In the genomic region with DNA sequence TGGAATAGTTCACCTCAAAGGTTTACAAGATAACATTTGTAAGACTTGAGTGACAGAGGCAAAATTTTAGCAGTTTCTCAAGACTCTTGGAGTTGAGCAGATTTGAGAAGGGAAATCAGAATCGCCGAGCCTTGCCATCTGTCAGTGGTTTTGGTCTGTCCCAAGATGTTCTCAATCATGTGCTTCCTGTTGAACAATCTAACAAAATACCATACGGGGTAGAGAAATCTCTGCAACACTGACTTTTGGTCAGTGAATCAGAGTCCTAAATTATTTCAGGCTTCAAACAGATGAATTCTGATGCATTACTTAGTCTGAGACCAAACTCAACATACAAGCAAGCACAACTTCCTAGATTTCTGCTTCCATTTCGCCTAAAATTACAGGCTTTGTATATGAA, we compare ENCODE assay signal across 10 cellular contexts. TPM values are rescaled to one million over a fixed set of nuclear protein-coding genes. Genes with fewer than 3 reads are reported as not detected.
DNase-seq lines count a peak whose midpoint lies in the region; ATAC-seq and TF ChIP-seq lines count a peak whose summit lies in the region.
"Had no signal": no experiment of that assay in that cellular context is flagged by ENCODE, and none has a peak within 500 bp of the region (broad histone marks: within the 10 kb centered on the region; RNA-seq: fewer than 3 reads in every experiment).

No MANE protein-coding gene starts in this region.

- H3K4me3 ChIP-seq in AG10803 (ENCODE audit: low read length) (peak overlapping the region; percentile 2; the same call in 1 of the 2 replicates), MM.1S (ENCODE audit: low read length) (no peak overlapping the region)

- peak; percentile 88 for DNase-seq in AG10803 (ENCODE audit: low read depth)
- DNase-seq in MM.1S, result peak; percentile 25
- peak; percentile 33 for DNase-seq in cerebellum (ENCODE audit: low spot score)
- DNase-seq in mesothelial cell of epicardium (ENCODE audit: low spot score in 2 of 2, unreplicated experiment in 2 of 2), result no peak
- no peak for DNase-seq in activated T-cell treated with anti-CD3 and anti-CD28 coated beads, Interleukin-2, amount 50 U/mL, for 48 hours
- DNase-seq: activated naive CD4-positive, alpha-beta T cell; T-helper 9 cell had no signal

- H3K27me3 Mint-ChIP-seq in mesothelial cell of epicardium (ENCODE audit: low read depth), result peaks cover 43% of the 10 kb centered on the region

- H2AFZ ChIP-seq in MM.1S (ENCODE audit: low read length), result no peak overlapping the region

- no peaks in the 10 kb centered on the region for H3K9me3 Mint-ChIP-seq in mesothelial cell of epicardium

- peak overlapping the region; percentile 27 for H3K4me2 ChIP-seq in MM.1S (ENCODE audit: low read depth, low read length)

- H3K4me1 ChIP-seq in MM.1S (ENCODE audit: low read length), result peaks cover 26% of the 10 kb centered on the region

- peaks cover 13% of the 10 kb centered on the region; the same call in 1 of the 2 replicates for H3K79me2 ChIP-seq in MM.1S (ENCODE audit: low read length)

- H3K9me2 ChIP-seq in MM.1S (replicated peaks; ENCODE audit: insufficient read depth, low read length), result no peaks in the 10 kb centered on the region

- ATAC-seq in GM18867 (IDR thresholded peaks at IDR 0.05; ENCODE audit: unreplicated experiment) (no peak), GM18520 (IDR thresholded peaks at IDR 0.05; ENCODE audit: unreplicated experiment) (no peak), HG02798 (IDR thresholded peaks at IDR 0.05; ENCODE audit: poor library complexity, unreplicated experiment) (no peak)

- H3K36me3 Mint-ChIP-seq in mesothelial cell of epicardium, result no peaks in the 10 kb centered on the region

- no peaks in the 10 kb centered on the region for H3K36me3 ChIP-seq in MM.1S (replicated peaks; ENCODE audit: insufficient read depth, low read length)

- H3K4me3 Mint-ChIP-seq in mesothelial cell of epicardium, result peak overlapping the region; percentile 84

- no peaks in the 10 kb centered on the region for H3K9me3 ChIP-seq in MM.1S (replicated peaks; ENCODE audit: insufficient read depth, low read length)

- peaks cover 25% of the 10 kb centered on the region for H3F3A ChIP-seq in MM.1S (ENCODE audit: insufficient read depth, low read length)

- H4K20me1 ChIP-seq in MM.1S (ENCODE audit: insufficient read depth, low read length), result no peaks in the 10 kb centered on the region

- no peaks in the 10 kb centered on the region for H3K27me3 ChIP-seq in MM.1S (replicated peaks; ENCODE audit: insufficient read depth, low read length)

- H3K9ac ChIP-seq in MM.1S (ENCODE audit: low read length), result no peak overlapping the region

- H3K27ac Mint-ChIP-seq in mesothelial cell of epicardium, result peak overlapping the region; percentile 26

- no peak overlapping the region for H3K27ac ChIP-seq in MM.1S (ENCODE audit: low read length)

- TF ChIP-seq CTCF in AG10803 (conservative IDR thresholded peaks at IDR 0.05; ENCODE audit: low read length) (no peak), MM.1S (IDR thresholded peaks at IDR 0.05; ENCODE audit: low read length) (no peak), mesothelial cell of epicardium (IDR thresholded peaks at IDR 0.05; ENCODE audit: unreplicated experiment) (no peak)

- H3K4me1 Mint-ChIP-seq in mesothelial cell of epicardium, result peaks cover 24% of the 10 kb centered on the region

RNA-seq across cellular contexts. Expression of gene KCTD12, which starts 3.8 kb away (rescaled TPM):
- total RNA-seq in cerebellum (211 TPM), mesothelial cell of epicardium (121 to 142 TPM (median 142 TPM) in 3 replicates)

Comparison
In these comparisons a context has a peak if more than half of its experiments do, and no peak if none do; other contexts are left out.
1. DNase-seq: peak in AG10803 (single experiment), MM.1S (single experiment) and cerebellum (single experiment); none in mesothelial cell of epicardium (0 of 2) and activated T-cell treated with anti-CD3 and anti-CD28 coated beads, Interleukin-2, amount 50 U/mL, for 48 hours (0 of 2).